Comparison of ENCODE assay signal across 10 cellular contexts in genomic region chr13:29497137-29497654, GRCh38.
DNase-seq lines count a peak whose midpoint lies in the region; ATAC-seq and TF ChIP-seq lines count a peak whose summit lies in the region.
"Had no signal": no experiment of that assay in that cellular context is flagged by ENCODE, and none has a peak within 500 bp of the region (broad histone marks: within the 10 kb centered on the region; RNA-seq: fewer than 3 reads in every experiment).

No MANE protein-coding gene starts in this region.

- TF ChIP-seq EP300 in ovary (IDR thresholded peaks at IDR 0.05) = no peak

- H3K27me3 ChIP-seq in body of pancreas (no peaks in the 10 kb centered on the region), ovary (no peaks in the 10 kb centered on the region)
- H3K27me3 ChIP-seq: thyroid gland had no signal

- H3K36me3 ChIP-seq in body of pancreas (replicated peaks in 1 of 2; ENCODE audit: insufficient read depth in 1 of 2, low read depth in 2 of 2) (no peaks in the 10 kb centered on the region), ovary (no peaks in the 10 kb centered on the region)
- H3K36me3 ChIP-seq: thyroid gland had no signal

- DNase-seq in DMS 273 treated with DMSO at 0.1 percent for 48 hours (lab: John Stamatoyannopoulos, UW) (peak; percentile 28), body of pancreas (peak; percentile 40 to 55 (median 45)), hepatic stellate cell (ENCODE audit: low spot score) (peak; percentile 82), ovary (peak; percentile 53 to 83 (median 77)), NCI-H748 (lab: John Stamatoyannopoulos, UW; ENCODE audit: unreplicated experiment) (no peak), AG20443 (ENCODE audit: low spot score) (no peak)
- no peak for DNase-seq in activated naive CD4-positive, alpha-beta T cell treated with anti-CD3 and anti-CD28 coated beads, Interleukin-2, amount 50 U/mL, for 16 hours
- DNase-seq: activated CD8-positive, alpha-beta memory T cell treated with anti-CD3 and anti-CD28 coated beads, Interleukin-2, amount 50 U/mL, for 4 hours; thyroid gland had no signal

- H3K4me1 ChIP-seq in body of pancreas (peaks cover 36% of the 10 kb centered on the region), ovary (ENCODE audit: insufficient read depth) (peaks cover 15% of the 10 kb centered on the region)
- H3K4me1 ChIP-seq: thyroid gland had no signal

- peak overlapping the region; percentile 55 to 87 (median 82) for H3K27ac ChIP-seq in body of pancreas
- H3K27ac ChIP-seq in ovary = peak overlapping the region; percentile 31 to 69
- H3K27ac ChIP-seq: thyroid gland had no signal

- no peaks in the 10 kb centered on the region for H3K9me3 ChIP-seq in body of pancreas
- no peaks in the 10 kb centered on the region for H3K9me3 ChIP-seq in ovary
- H3K9me3 ChIP-seq: thyroid gland had no signal

- intact Hi-C loops in body of pancreas (cut with DNase I) = no loop called here
- intact Hi-C loops in ovary (cut with DNase I) = loop anchor here in 1 of 4 donors (5.0 kb wide), 1 partner anchor 610 kb away; no protein-coding TSS in a partner anchor

- no peak for TF ChIP-seq CTCF in body of pancreas (IDR thresholded peaks at IDR 0.05)
- no peak for TF ChIP-seq CTCF in ovary (IDR thresholded peaks at IDR 0.05)

- ATAC-seq in body of pancreas (peak; percentile 24), HG02571 (IDR thresholded peaks at IDR 0.05; ENCODE audit: unreplicated experiment) (no peak)

- WGBS in body of pancreas, 2 donors = 4 to 9% methylated on average over 15 of the region's 15 CpGs
- WGBS in ovary, 3 donors = 4 to 10% (median 10%) methylated on average over 14 to 15 of the region's 15 CpGs

- TF ChIP-seq POLR2A in body of pancreas (IDR thresholded peaks at IDR 0.05) (no peak), ovary (IDR thresholded peaks at IDR 0.05) (no peak)

- H3K4me3 ChIP-seq in body of pancreas (no peak overlapping the region), ovary (no peak overlapping the region)
- H3K4me3 ChIP-seq: thyroid gland had no signal

Comparison
In these comparisons a context has a peak if more than half of its experiments do, and no peak if none do; other contexts are left out.
1. DNase-seq: peak in DMS 273 treated with DMSO at 0.1 percent for 48 hours (single experiment), body of pancreas (4 of 4), hepatic stellate cell (single experiment) and ovary (5 of 5); none in NCI-H748 (single experiment), activated naive CD4-positive, alpha-beta T cell treated with anti-CD3 and anti-CD28 coated beads, Interleukin-2, amount 50 U/mL, for 16 hours (single experiment) and AG20443 (single experiment).